In the genomic region with DNA sequence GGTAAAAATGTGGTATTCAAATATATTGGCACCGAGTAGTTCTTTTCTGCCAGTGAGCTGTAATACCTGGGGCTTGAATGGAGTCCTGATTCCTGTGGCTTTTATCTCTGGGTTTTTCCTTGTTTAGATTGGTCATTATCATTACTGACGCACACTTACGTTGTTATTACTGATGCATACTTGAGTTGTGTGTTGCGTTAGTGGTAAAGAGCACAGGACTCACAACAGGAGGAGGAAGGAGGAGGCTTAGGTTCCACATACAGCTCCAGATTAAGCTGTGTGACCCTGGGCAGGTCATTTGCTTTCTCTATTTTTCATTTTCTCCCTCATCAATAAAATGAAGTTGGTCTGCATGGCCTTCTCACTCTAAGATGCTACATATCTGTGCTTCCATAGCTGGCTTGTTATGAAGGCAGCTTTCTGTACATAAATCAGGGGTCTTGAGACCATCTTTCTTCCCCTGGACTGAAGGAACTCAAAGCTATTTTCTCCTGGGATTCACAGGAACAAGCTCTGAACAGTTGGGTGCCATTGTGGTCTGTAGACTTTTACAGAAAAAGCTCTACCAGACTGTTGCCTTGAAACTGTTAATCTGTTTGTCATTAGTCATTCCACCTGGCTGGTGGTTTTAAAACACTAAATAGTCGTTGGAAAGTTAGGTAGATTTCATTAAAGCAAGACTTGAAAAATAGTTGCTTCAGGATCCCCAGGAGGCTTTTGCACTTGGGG, we compare ENCODE assay signal across 12 cellular contexts. TPM values are rescaled to one million over a fixed set of nuclear protein-coding genes. Genes with fewer than 3 reads are reported as not detected.
DNase-seq lines count a peak whose midpoint lies in the region; ATAC-seq, FAIRE-seq and TF ChIP-seq lines count a peak whose summit lies in the region.
"Had no signal": no experiment of that assay in that cellular context is flagged by ENCODE, and none has a peak within 500 bp of the region (broad histone marks: within the 10 kb centered on the region; RNA-seq: fewer than 3 reads in every experiment).

No MANE protein-coding gene starts in this region.

- H3K4me3 ChIP-seq in RWPE2 (ENCODE audit: severe bottlenecking), result no peak overlapping the region
- no peak overlapping the region for H3K4me3 ChIP-seq in fibroblast of villous mesenchyme (ENCODE audit: low read depth, low read length)
- H3K4me3 ChIP-seq in skeletal muscle tissue (ENCODE audit: low read length in 3 of 3), result peak overlapping the region in 1 of 3 donors; percentile 52

- no peak for TF ChIP-seq CTCF in RWPE2 (IDR thresholded peaks at IDR 0.05; ENCODE audit: poor library complexity, severe bottlenecking)
- TF ChIP-seq CTCF in fibroblast of villous mesenchyme (IDR thresholded peaks at IDR 0.05; ENCODE audit: insufficient read depth, low read depth, low read length), result no peak

- ATAC-seq in RWPE2 (ENCODE audit: low read depth) (no peak), GM21515 (IDR thresholded peaks at IDR 0.05; ENCODE audit: unreplicated experiment) (no peak), left colon (no peak)

- H3K4me1 ChIP-seq in RWPE2 (ENCODE audit: insufficient read depth, poor library complexity, severe bottlenecking), result peaks cover 76% of the 10 kb centered on the region
- H3K4me1 ChIP-seq in skeletal muscle tissue (ENCODE audit: control insufficient read depth in 3 of 3, insufficient read depth in 3 of 3, low read length in 3 of 3), result peaks cover 75 to 78% (median 77%) of the 10 kb centered on the region in 3 donors

- H3K27ac ChIP-seq in RWPE2 (ENCODE audit: poor library complexity, severe bottlenecking) (peak overlapping the region; percentile 82), skeletal muscle tissue (ENCODE audit: low read depth, low read length) (peak overlapping the region; percentile 56)

- no peak for DNase-seq in GM19239 (ENCODE audit: insufficient read length, low spot score)
- no peak for DNase-seq in RWPE2 (ENCODE audit: low spot score)
- peak; percentile 67 for DNase-seq in fibroblast of villous mesenchyme (ENCODE audit: low read depth)
- DNase-seq in nucleus accumbens (lab: John Stamatoyannopoulos, UW), result no peak
- DNase-seq in left colon, result no peak
- no peak for DNase-seq in NCI-H1417 treated with DMSO at 0.1 percent for 48 hours (lab: John Stamatoyannopoulos, UW)
- DNase-seq: activated naive CD8-positive, alpha-beta T cell treated with anti-CD3 and anti-CD28 coated beads for 36 hours; DMS79; naive B cell had no signal

- H3K9ac ChIP-seq in skeletal muscle tissue (ENCODE audit: low read depth in 1 of 3, low read length in 3 of 3), result peak overlapping the region in 2 of 3 donors; percentile 25 to 54

- intact Hi-C loops in left colon (cut with DNase I, micrococcal nuclease), result no loop called here

- no peaks in the 10 kb centered on the region for H3K27me3 ChIP-seq in RWPE2 (ENCODE audit: insufficient read depth, poor library complexity, severe bottlenecking)
- no peaks in the 10 kb centered on the region for H3K27me3 ChIP-seq in skeletal muscle tissue (ENCODE audit: control insufficient read depth in 3 of 3, insufficient read depth in 3 of 3, low read length in 3 of 3)

- FAIRE-seq in GM19239 (lab: Jason Lieb, UNC), result peak; percentile 89
- FAIRE-seq: frontal cortex had no signal

- H3K9me3 ChIP-seq in RWPE2 (ENCODE audit: severe bottlenecking), result no peaks in the 10 kb centered on the region
- H3K9me3 ChIP-seq in skeletal muscle tissue (ENCODE audit: control insufficient read depth in 3 of 3, low read length in 3 of 3), result no peaks in the 10 kb centered on the region

- H3K36me3 ChIP-seq in RWPE2 (ENCODE audit: low read depth), result peaks cover 33% of the 10 kb centered on the region
- H3K36me3 ChIP-seq in skeletal muscle tissue (ENCODE audit: control insufficient read depth in 3 of 3, insufficient read depth in 3 of 3, low read length in 3 of 3), result no peaks in the 10 kb centered on the region

RNA-seq across cellular contexts. Expression of gene ARID1A, which starts 5.6 kb away (rescaled TPM):
- total RNA-seq in fibroblast of villous mesenchyme (24.8 and 31.1 TPM in 2 replicates), skeletal muscle tissue (18.8 TPM), left colon (10 to 100 TPM; 60.2 to 61.4 TPM)
